1 cellular context compared by ENCODE assay signal in the genomic region with DNA sequence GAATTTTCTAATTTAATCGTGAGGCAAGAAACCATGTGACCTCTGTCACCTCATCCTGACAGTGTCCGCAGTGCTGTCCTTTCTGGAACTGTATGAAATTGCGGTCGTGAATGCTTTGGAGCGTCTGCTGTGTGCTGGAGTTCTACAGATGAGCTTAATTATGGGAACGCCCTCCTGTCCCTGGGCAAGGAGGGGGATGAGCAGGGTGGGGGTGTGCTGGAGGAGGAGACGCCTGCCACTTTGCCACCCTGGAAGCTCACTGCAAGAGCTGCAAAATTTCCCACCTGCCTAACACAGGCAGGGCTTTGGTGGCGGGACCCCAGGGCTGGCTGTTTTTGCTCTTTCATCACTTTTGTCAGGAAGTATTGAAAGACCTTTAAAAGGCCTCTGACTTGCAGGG.
TF ChIP-seq lines count a peak whose summit lies in the region.

No MANE protein-coding gene starts in this region.

TF ChIP-seq in WTC11, 78 proteins besides CTCF, POLR2A, EP300 and RAD21 (continued from another document):
- TF ChIP-seq, protein P1, sequence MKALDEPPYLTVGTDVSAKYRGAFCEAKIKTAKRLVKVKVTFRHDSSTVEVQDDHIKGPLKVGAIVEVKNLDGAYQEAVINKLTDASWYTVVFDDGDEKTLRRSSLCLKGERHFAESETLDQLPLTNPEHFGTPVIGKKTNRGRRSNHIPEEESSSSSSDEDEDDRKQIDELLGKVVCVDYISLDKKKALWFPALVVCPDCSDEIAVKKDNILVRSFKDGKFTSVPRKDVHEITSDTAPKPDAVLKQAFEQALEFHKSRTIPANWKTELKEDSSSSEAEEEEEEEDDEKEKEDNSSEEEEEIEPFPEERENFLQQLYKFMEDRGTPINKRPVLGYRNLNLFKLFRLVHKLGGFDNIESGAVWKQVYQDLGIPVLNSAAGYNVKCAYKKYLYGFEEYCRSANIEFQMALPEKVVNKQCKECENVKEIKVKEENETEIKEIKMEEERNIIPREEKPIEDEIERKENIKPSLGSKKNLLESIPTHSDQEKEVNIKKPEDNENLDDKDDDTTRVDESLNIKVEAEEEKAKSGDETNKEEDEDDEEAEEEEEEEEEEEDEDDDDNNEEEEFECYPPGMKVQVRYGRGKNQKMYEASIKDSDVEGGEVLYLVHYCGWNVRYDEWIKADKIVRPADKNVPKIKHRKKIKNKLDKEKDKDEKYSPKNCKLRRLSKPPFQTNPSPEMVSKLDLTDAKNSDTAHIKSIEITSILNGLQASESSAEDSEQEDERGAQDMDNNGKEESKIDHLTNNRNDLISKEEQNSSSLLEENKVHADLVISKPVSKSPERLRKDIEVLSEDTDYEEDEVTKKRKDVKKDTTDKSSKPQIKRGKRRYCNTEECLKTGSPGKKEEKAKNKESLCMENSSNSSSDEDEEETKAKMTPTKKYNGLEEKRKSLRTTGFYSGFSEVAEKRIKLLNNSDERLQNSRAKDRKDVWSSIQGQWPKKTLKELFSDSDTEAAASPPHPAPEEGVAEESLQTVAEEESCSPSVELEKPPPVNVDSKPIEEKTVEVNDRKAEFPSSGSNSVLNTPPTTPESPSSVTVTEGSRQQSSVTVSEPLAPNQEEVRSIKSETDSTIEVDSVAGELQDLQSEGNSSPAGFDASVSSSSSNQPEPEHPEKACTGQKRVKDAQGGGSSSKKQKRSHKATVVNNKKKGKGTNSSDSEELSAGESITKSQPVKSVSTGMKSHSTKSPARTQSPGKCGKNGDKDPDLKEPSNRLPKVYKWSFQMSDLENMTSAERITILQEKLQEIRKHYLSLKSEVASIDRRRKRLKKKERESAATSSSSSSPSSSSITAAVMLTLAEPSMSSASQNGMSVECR (CRISPR knock-in tag; IDR thresholded peaks at IDR 0.05; ENCODE audit: borderline replicate concordance): no peak
- TF ChIP-seq NR2C2 (CRISPR knock-in tag; IDR thresholded peaks at IDR 0.05): no peak
TF ChIP-seq in WTC11: peak in this region for 0.
